1 cellular context compared by ENCODE assay signal in the genomic region with DNA sequence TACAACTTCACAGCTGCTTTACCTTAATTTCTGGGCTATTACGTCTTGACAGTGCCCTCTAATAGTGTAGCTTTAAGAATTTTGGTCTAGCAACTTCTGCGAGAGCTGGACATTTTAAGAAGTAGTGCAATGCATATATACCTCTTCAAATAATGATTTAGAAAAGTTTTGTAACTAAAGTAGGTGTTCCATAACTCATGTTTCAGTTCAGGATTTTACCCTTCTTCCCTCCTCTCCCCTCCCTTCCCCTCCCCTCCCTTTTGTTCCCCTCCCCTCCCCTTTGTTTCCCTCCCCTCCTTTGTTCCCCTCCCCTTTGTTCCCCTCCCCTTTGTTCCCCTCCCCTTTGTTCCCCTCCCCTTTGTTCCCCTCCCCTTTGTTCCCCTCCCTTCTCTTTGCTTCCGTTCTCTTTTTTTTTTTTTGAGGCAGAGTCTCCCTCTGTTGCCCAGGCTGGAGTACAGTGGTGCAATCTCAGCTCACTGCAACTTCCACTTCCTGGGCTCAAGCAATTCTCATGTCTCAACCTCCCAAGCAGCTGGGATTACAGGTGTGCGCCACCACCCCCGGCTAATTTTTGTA.
TF ChIP-seq lines count a peak whose summit lies in the region.

No MANE protein-coding gene starts in this region.

TF ChIP-seq in HepG2, 621 proteins besides CTCF, POLR2A, EP300 and RAD21:
- TF ChIP-seq ZNF7 (CRISPR knock-in tag; IDR thresholded peaks at IDR 0.05) = no peak
- no peak for TF ChIP-seq THAP9 (CRISPR knock-in tag; IDR thresholded peaks at IDR 0.05; ENCODE audit: borderline replicate concordance)
- 0 out of 2 replicates have a peak, but pooled peaks have one; percentile 41 for TF ChIP-seq PCBP1 (IDR thresholded peaks at IDR 0.05; ENCODE audit: borderline replicate concordance, low read depth, low read length)
- 0 out of 2 replicates have a peak, but pooled peaks have one; percentile 26 for TF ChIP-seq ZMYM3 (CRISPR knock-in tag; IDR thresholded peaks at IDR 0.05)
- no peak for TF ChIP-seq BCL3 (CRISPR knock-in tag; IDR thresholded peaks at IDR 0.05)
- TF ChIP-seq HNRNPK (IDR thresholded peaks at IDR 0.05; ENCODE audit: low read depth, low read length, poor library complexity, severe bottlenecking) = peak; percentile 99
- TF ChIP-seq MXD1 (CRISPR knock-in tag; IDR thresholded peaks at IDR 0.05) = no peak
- TF ChIP-seq ZNF460 (CRISPR knock-in tag; IDR thresholded peaks at IDR 0.05; ENCODE audit: borderline replicate concordance) = peak; percentile 89
- no peak for TF ChIP-seq FIP1L1 (IDR thresholded peaks at IDR 0.05; ENCODE audit: borderline replicate concordance, insufficient read depth, low read depth, low read length)
- TF ChIP-seq ZFP37 (CRISPR knock-in tag; IDR thresholded peaks at IDR 0.05; ENCODE audit: borderline replicate concordance) = no peak
- no peak for TF ChIP-seq MEF2D (CRISPR knock-in tag; IDR thresholded peaks at IDR 0.05)
- TF ChIP-seq SOX6 (IDR thresholded peaks at IDR 0.05) = no peak
- TF ChIP-seq SOX6 (CRISPR knock-in tag; IDR thresholded peaks at IDR 0.05) = 0 out of 2 replicates have a peak, but pooled peaks have one; percentile 18
- TF ChIP-seq SIX1 (CRISPR knock-in tag; IDR thresholded peaks at IDR 0.05; ENCODE audit: borderline replicate concordance) = no peak
- TF ChIP-seq, protein P1, sequence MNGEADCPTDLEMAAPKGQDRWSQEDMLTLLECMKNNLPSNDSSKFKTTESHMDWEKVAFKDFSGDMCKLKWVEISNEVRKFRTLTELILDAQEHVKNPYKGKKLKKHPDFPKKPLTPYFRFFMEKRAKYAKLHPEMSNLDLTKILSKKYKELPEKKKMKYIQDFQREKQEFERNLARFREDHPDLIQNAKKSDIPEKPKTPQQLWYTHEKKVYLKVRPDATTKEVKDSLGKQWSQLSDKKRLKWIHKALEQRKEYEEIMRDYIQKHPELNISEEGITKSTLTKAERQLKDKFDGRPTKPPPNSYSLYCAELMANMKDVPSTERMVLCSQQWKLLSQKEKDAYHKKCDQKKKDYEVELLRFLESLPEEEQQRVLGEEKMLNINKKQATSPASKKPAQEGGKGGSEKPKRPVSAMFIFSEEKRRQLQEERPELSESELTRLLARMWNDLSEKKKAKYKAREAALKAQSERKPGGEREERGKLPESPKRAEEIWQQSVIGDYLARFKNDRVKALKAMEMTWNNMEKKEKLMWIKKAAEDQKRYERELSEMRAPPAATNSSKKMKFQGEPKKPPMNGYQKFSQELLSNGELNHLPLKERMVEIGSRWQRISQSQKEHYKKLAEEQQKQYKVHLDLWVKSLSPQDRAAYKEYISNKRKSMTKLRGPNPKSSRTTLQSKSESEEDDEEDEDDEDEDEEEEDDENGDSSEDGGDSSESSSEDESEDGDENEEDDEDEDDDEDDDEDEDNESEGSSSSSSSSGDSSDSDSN (CRISPR knock-in tag; IDR thresholded peaks at IDR 0.05) = no peak
- TF ChIP-seq SATB2 (CRISPR knock-in tag; IDR thresholded peaks at IDR 0.05) = no peak
- TF ChIP-seq ZNF446 (CRISPR knock-in tag; IDR thresholded peaks at IDR 0.05) = no peak
- TF ChIP-seq STAG1 (CRISPR knock-in tag; IDR thresholded peaks at IDR 0.05) = peak; percentile 14; the same call in 1 of the 2 replicates
